12 cellular contexts compared by ENCODE assay signal in genomic region chr1:6395130-6395529, GRCh38. TPM values are rescaled to one million over a fixed set of nuclear protein-coding genes. Genes with fewer than 3 reads are reported as not detected.
A peak's percentile ranks its signal among the peaks of the same experiment; 100 is the strongest.
DNase-seq lines count a peak whose midpoint lies in the region; ATAC-seq and TF ChIP-seq lines count a peak whose summit lies in the region.
"Not testable (repeated sequence)": the region's sequence is repeated elsewhere in the genome, so short reads cannot be mapped to it uniquely, and the experiment has no call there.
"Had no signal": no experiment of that assay in that cellular context is flagged by ENCODE, and none has a peak within 500 bp of the region (broad histone marks: within the 10 kb centered on the region; RNA-seq: fewer than 3 reads in every experiment).

No MANE protein-coding gene starts in this region.

- CTCF ChIA-PET in CD8-positive, alpha-beta memory T cell (lab: Charles Lee) = interaction anchor here (1.1 to 2.5 kb wide), 5 partner anchors 8 to 150 kb away, joined by 5 to 7 read pairs (median 5); no protein-coding TSS in a partner anchor
- CTCF ChIA-PET in WTC11 (lab: Charles Lee) = interaction anchor here (1.3 to 6.0 kb wide), 6 partner anchors 20 to 159 kb away, joined by 3 to 35 read pairs (median 4); partner anchors contain the start of genes NOL9 and TAS1R1

- H3K36me3 ChIP-seq in CD8-positive, alpha-beta memory T cell (ENCODE audit: insufficient read depth, low read length); Karpas-422 (ENCODE audit: insufficient read depth, low read length): not testable (repeated sequence)

- H3K9me2 ChIP-seq in Karpas-422 (replicated peaks; ENCODE audit: insufficient read depth, low read length) = not testable (repeated sequence)

- POLR2A ChIA-PET in CD8-positive, alpha-beta memory T cell (lab: Charles Lee) = interaction anchor here (1.4 to 2.2 kb wide), 2 partner anchors 36 to 47 kb away, joined by 8 to 9 read pairs; no protein-coding TSS in a partner anchor
- POLR2A ChIA-PET in WTC11 (lab: Charles Lee) = interaction anchor here (0.7 to 2.5 kb wide), 3 partner anchors 11 to 150 kb away, joined by 3 to 12 read pairs (median 3); no protein-coding TSS in a partner anchor

- not testable (repeated sequence) for H3K4me3 ChIP-seq in CD8-positive, alpha-beta memory T cell (ENCODE audit: low read length); Karpas-422 (ENCODE audit: low read length)

- H3K27me3 Mint-ChIP-seq in CD8-positive, alpha-beta memory T cell; WTC11 (ENCODE audit: low read depth); activated T-cell treated with anti-CD3 and anti-CD28 coated beads, Interleukin-2, amount 50 U/mL, for 4 hours (ENCODE audit: low read depth); activated naive CD8-positive, alpha-beta T cell treated with anti-CD3 and anti-CD28 coated beads, Interleukin-2, amount 50 U/mL, for 24 hours; memory B cell; neural crest cell (ENCODE audit: low read depth): not testable (repeated sequence)

- H3K9me3 ChIP-seq in CD8-positive, alpha-beta memory T cell (ENCODE audit: low read length); Karpas-422 (ENCODE audit: low read length): not testable (repeated sequence)

- not testable (repeated sequence) for H3K36me3 Mint-ChIP-seq in CD8-positive, alpha-beta memory T cell; WTC11; activated T-cell treated with anti-CD3 and anti-CD28 coated beads, Interleukin-2, amount 50 U/mL, for 4 hours (ENCODE audit: insufficient read depth); activated naive CD8-positive, alpha-beta T cell treated with anti-CD3 and anti-CD28 coated beads, Interleukin-2, amount 50 U/mL, for 24 hours (ENCODE audit: low read depth); memory B cell; neural crest cell (ENCODE audit: low read depth)

- H2AFZ ChIP-seq in Karpas-422 (ENCODE audit: low read length) = not testable (repeated sequence)

- not testable (repeated sequence) for ATAC-seq in WTC11; activated T-cell treated with anti-CD3 and anti-CD28 coated beads, Interleukin-2, amount 50 U/mL, for 4 hours; activated naive CD8-positive, alpha-beta T cell treated with anti-CD3 and anti-CD28 coated beads, Interleukin-2, amount 50 U/mL, for 24 hours; memory B cell (ENCODE audit: low read depth)

- H3K4me1 Mint-ChIP-seq in CD8-positive, alpha-beta memory T cell = peaks cover 16 to 24% (median 24%) of the 10 kb centered on the region in 3 donors
- peaks cover 15% of the 10 kb centered on the region for H3K4me1 Mint-ChIP-seq in WTC11
- H3K4me1 Mint-ChIP-seq in activated T-cell treated with anti-CD3 and anti-CD28 coated beads, Interleukin-2, amount 50 U/mL, for 4 hours (ENCODE audit: low read depth) = peaks cover 20% of the 10 kb centered on the region
- H3K4me1 Mint-ChIP-seq in activated naive CD8-positive, alpha-beta T cell treated with anti-CD3 and anti-CD28 coated beads, Interleukin-2, amount 50 U/mL, for 24 hours = peaks cover 23% of the 10 kb centered on the region
- not testable (repeated sequence) for H3K4me1 Mint-ChIP-seq in memory B cell
- H3K4me1 Mint-ChIP-seq in neural crest cell = peaks cover 27% of the 10 kb centered on the region

- not testable (repeated sequence) for H3K27me3 ChIP-seq in CD8-positive, alpha-beta memory T cell (ENCODE audit: insufficient read depth, low read length, poor library complexity, severe bottlenecking); Karpas-422 (ENCODE audit: low read length)

- not testable (repeated sequence) for H3K4me2 ChIP-seq in Karpas-422 (ENCODE audit: low read depth, low read length, poor library complexity, severe bottlenecking)

- DNase-seq in CD8-positive, alpha-beta memory T cell; WTC11 (ENCODE audit: low spot score); activated T-cell treated with anti-CD3 and anti-CD28 coated beads, Interleukin-2, amount 50 U/mL, for 4 hours; activated naive CD8-positive, alpha-beta T cell treated with anti-CD3 and anti-CD28 coated beads, Interleukin-2, amount 50 U/mL, for 24 hours; memory B cell (ENCODE audit: low spot score in 2 of 2); neural crest cell (ENCODE audit: low read depth, low spot score): not testable (repeated sequence)
- DNase-seq in Karpas-422 = peak; percentile 19

- peaks cover 27% of the 10 kb centered on the region for H3K79me2 ChIP-seq in Karpas-422 (ENCODE audit: low read length)

- peak overlapping the region in 6 of 8 donors; percentile 66 to 99 (median 80) for H3K27ac Mint-ChIP-seq in CD8-positive, alpha-beta memory T cell
- not testable (repeated sequence) for H3K27ac Mint-ChIP-seq in WTC11; memory B cell; neural crest cell (ENCODE audit: unreplicated experiment)
- peak overlapping the region; percentile 20 for H3K27ac Mint-ChIP-seq in activated naive CD8-positive, alpha-beta T cell treated with anti-CD3 and anti-CD28 coated beads, Interleukin-2, amount 50 U/mL, for 24 hours

- TF ChIP-seq CTCF in WTC11 (IDR thresholded peaks at IDR 0.05); neural crest cell (conservative IDR thresholded peaks at IDR 0.05): not testable (repeated sequence)

- H3K9me3 Mint-ChIP-seq in CD8-positive, alpha-beta memory T cell; WTC11; activated T-cell treated with anti-CD3 and anti-CD28 coated beads, Interleukin-2, amount 50 U/mL, for 4 hours; activated naive CD8-positive, alpha-beta T cell treated with anti-CD3 and anti-CD28 coated beads, Interleukin-2, amount 50 U/mL, for 24 hours; memory B cell; neural crest cell: not testable (repeated sequence)

- peak overlapping the region; percentile 24 to 67 (median 63) for H3K4me3 Mint-ChIP-seq in CD8-positive, alpha-beta memory T cell
- H3K4me3 Mint-ChIP-seq in WTC11 = peak overlapping the region; percentile 79; the same call in 1 of the 2 replicates
- peak overlapping the region; percentile 43 for H3K4me3 Mint-ChIP-seq in activated T-cell treated with anti-CD3 and anti-CD28 coated beads, Interleukin-2, amount 50 U/mL, for 4 hours
- H3K4me3 Mint-ChIP-seq in activated naive CD8-positive, alpha-beta T cell treated with anti-CD3 and anti-CD28 coated beads, Interleukin-2, amount 50 U/mL, for 24 hours = peak overlapping the region; percentile 19
- peak overlapping the region; percentile 27 for H3K4me3 Mint-ChIP-seq in memory B cell
- peak overlapping the region; percentile 59 for H3K4me3 Mint-ChIP-seq in neural crest cell

- not testable (repeated sequence) for H4K20me1 ChIP-seq in Karpas-422 (ENCODE audit: insufficient read depth, low read depth, low read length)

- H3K4me1 ChIP-seq in CD8-positive, alpha-beta memory T cell (ENCODE audit: insufficient read depth, low read length) = peaks cover 26% of the 10 kb centered on the region
- peaks cover 16% of the 10 kb centered on the region for H3K4me1 ChIP-seq in Karpas-422 (ENCODE audit: low read length)

- not testable (repeated sequence) for H3K27ac ChIP-seq in CD8-positive, alpha-beta memory T cell (ENCODE audit: low read depth, low read length); Karpas-422 (ENCODE audit: low read length)

- not testable (repeated sequence) for H3K9ac ChIP-seq in Karpas-422 (ENCODE audit: low read length)

TF ChIP-seq in WTC11, 78 proteins besides CTCF, POLR2A, EP300 and RAD21:
- TF ChIP-seq NFYB (CRISPR knock-in tag; conservative IDR thresholded peaks at IDR 0.05; ENCODE audit: low read depth) = peak; percentile 36
TF ChIP-seq in WTC11: peak in this region for 1; not testable (repeated sequence) for 77.

RNA-seq across cellular contexts. Expression of gene ACOT7, which starts 1.6 kb away (rescaled TPM):
- 100 to 1,000 TPM; 109 TPM for total RNA-seq in CD8-positive, alpha-beta memory T cell
- 10.0 TPM for polyA plus RNA-seq in CD8-positive, alpha-beta memory T cell
- total RNA-seq in Karpas-422 (2014; rRNA removed; shearing (Covaris generic); ENCODE audit: low replicate concordance) = 11.8 and 25.9 TPM in 2 replicates
- 133 to 151 TPM (median 137 TPM) in 3 replicates for total RNA-seq in WTC11 (2021)
- total RNA-seq in activated T-cell treated with anti-CD3 and anti-CD28 coated beads, Interleukin-2, amount 50 U/mL, for 4 hours = 100 to 1,000 TPM in 2 of 3 donors, 10 to 100 TPM in 1; 92.8 to 112 (median 101) TPM
- total RNA-seq in neural crest cell = 107 and 110 TPM in 2 replicates

RNA-seq across cellular contexts. Expression of gene HES2, which starts 24.6 kb away (rescaled TPM):
- total RNA-seq in CD8-positive, alpha-beta memory T cell = under 1 TPM; 0.18 to 0.35 TPM
- not detected for polyA plus RNA-seq in CD8-positive, alpha-beta memory T cell
- total RNA-seq in Karpas-422 (2014; rRNA removed; shearing (Covaris generic); ENCODE audit: low replicate concordance) = not detected in 2 replicates
- total RNA-seq in WTC11 (2021) (1.9 to 2.7 TPM (median 1.9 TPM) in 3 replicates), neural crest cell (0.07 TPM in 1 of 2 replicates, not detected in the other)
- total RNA-seq in activated T-cell treated with anti-CD3 and anti-CD28 coated beads, Interleukin-2, amount 50 U/mL, for 4 hours = not detected
- total RNA-seq: ascending aorta, cardiac septum, Daoy had no signal
- polyA plus RNA-seq: BJ had no signal

RNA-seq across cellular contexts. Expression of gene ESPN, which starts 29.4 kb away (rescaled TPM):
- under 1 TPM; 0.28 to 0.60 TPM for total RNA-seq in CD8-positive, alpha-beta memory T cell
- polyA plus RNA-seq in CD8-positive, alpha-beta memory T cell = 0.48 TPM
- total RNA-seq in Karpas-422 (2014; rRNA removed; shearing (Covaris generic); ENCODE audit: low replicate concordance) = not detected in 2 replicates
- 46.1 to 70.3 TPM (median 68.1 TPM) in 3 replicates for total RNA-seq in WTC11 (2021)
- total RNA-seq in activated T-cell treated with anti-CD3 and anti-CD28 coated beads, Interleukin-2, amount 50 U/mL, for 4 hours = under 1 TPM; 0.42 to 0.76 (median 0.60) TPM
- 1.7 and 4.3 TPM in 2 replicates for total RNA-seq in neural crest cell
- total RNA-seq: Daoy, epithelial cell of proximal tubule had no signal
- polyA plus RNA-seq: BJ had no signal

Comparison
In these comparisons a context has a peak if more than half of its experiments do, and no peak if none do; other contexts are left out.
1. H3K4me3 Mint-ChIP-seq: peak in every context shown above with its lines; median percentile 79 in WTC11; 63 in CD8-positive, alpha-beta memory T cell; 59 in neural crest cell; 43 in activated T-cell treated with anti-CD3 and anti-CD28 coated beads, Interleukin-2, amount 50 U/mL, for 4 hours; 27 in memory B cell; 19 in activated naive CD8-positive, alpha-beta T cell treated with anti-CD3 and anti-CD28 coated beads, Interleukin-2, amount 50 U/mL, for 24 hours.